1 cellular context compared by ENCODE assay signal in genomic region chr15:75903331-75904240, GRCh38.
TF ChIP-seq lines count a peak whose summit lies in the region.

TSS of gene FBXO22 (plus strand) at chr15:75903878. CDS start at chr15:75903964, 86 bp downstream.

TF ChIP-seq in K562, 482 proteins besides CTCF, POLR2A, EP300 and RAD21 (continued from another document and continues in another):
- TF ChIP-seq PBX2 (CRISPR knock-in tag; IDR thresholded peaks at IDR 0.05; ENCODE audit: low read depth), result no peak
- no peak for TF ChIP-seq PBX2 (tag; conservative IDR thresholded peaks at IDR 0.05; ENCODE audit: low read depth)
- no peak for TF ChIP-seq NBN (IDR thresholded peaks at IDR 0.05; ENCODE audit: low read depth)
- TF ChIP-seq POLR2G (IDR thresholded peaks at IDR 0.05; ENCODE audit: low read depth, low read length), result peak; percentile 97
- TF ChIP-seq NR2F6 (CRISPR knock-in tag; IDR thresholded peaks at IDR 0.05), result no peak
- no peak for TF ChIP-seq ZSCAN29 (IDR thresholded peaks at IDR 0.05)
- peak; percentile 78 for TF ChIP-seq ZBED1 (IDR thresholded peaks at IDR 0.05)
- no peak for TF ChIP-seq ZNF79 (CRISPR knock-in tag; IDR thresholded peaks at IDR 0.05; ENCODE audit: low read depth)
- no peak; the same call in 1 of the 2 replicates for TF ChIP-seq CAMTA2 (CRISPR knock-in tag; conservative IDR thresholded peaks at IDR 0.05)
- TF ChIP-seq PATZ1 (CRISPR knock-in tag; IDR thresholded peaks at IDR 0.05; ENCODE audit: borderline replicate concordance), result no peak
- no peak for TF ChIP-seq SP2 (IDR thresholded peaks at IDR 0.05; ENCODE audit: extremely low read depth, low read depth, low read length, poor library complexity, severe bottlenecking)
- TF ChIP-seq E2F6 (IDR thresholded peaks at IDR 0.05; ENCODE audit: borderline replicate concordance in 1 of 2, extremely low read depth in 1 of 2, insufficient read depth in 1 of 2, insufficient read length in 1 of 2, low read depth in 1 of 2, low read length in 1 of 2, poor library complexity in 1 of 2, severe bottlenecking in 1 of 2), result no peak
- TF ChIP-seq ZNF384 (IDR thresholded peaks at IDR 0.05; ENCODE audit: low read depth, low read length), result peak; percentile 52
- TF ChIP-seq ZNF431 (CRISPR knock-in tag; IDR thresholded peaks at IDR 0.05), result 0 out of 2 replicates have a peak, but pooled peaks have one; percentile 43
- no peak for TF ChIP-seq ASH1L (IDR thresholded peaks at IDR 0.05; ENCODE audit: borderline replicate concordance, low read depth, partially characterized antibody)
- 0 out of 2 replicates have a peak, but pooled peaks have one; percentile 18 for TF ChIP-seq TRIM28 (IDR thresholded peaks at IDR 0.05)
- no peak for TF ChIP-seq ZFP1 (CRISPR knock-in tag; IDR thresholded peaks at IDR 0.05)
- TF ChIP-seq RHOXF2B (CRISPR knock-in tag; conservative IDR thresholded peaks at IDR 0.05), result no peak
- TF ChIP-seq SFPQ (IDR thresholded peaks at IDR 0.05; ENCODE audit: low read depth, low read length), result no peak
- peak; percentile 78 for TF ChIP-seq HMGN3 (IDR thresholded peaks at IDR 0.05; ENCODE audit: borderline replicate concordance, extremely low read depth, insufficient read length, low read depth, low read length)
- no peak for TF ChIP-seq ZNF584 (CRISPR knock-in tag; IDR thresholded peaks at IDR 0.05; ENCODE audit: low read depth)
- peak in 1 of 2 experiments; percentile 58; a peak in 1 of 4 replicates for TF ChIP-seq ZMIZ1 (IDR thresholded peaks at IDR 0.05; ENCODE audit: low read depth in 2 of 2, low read length in 2 of 2)
- peak; percentile 50; the same call in 1 of the 2 replicates for TF ChIP-seq ERF (CRISPR knock-in tag; IDR thresholded peaks at IDR 0.05)
- TF ChIP-seq ZNF609 (CRISPR knock-in tag; IDR thresholded peaks at IDR 0.05; ENCODE audit: borderline replicate concordance), result peak; percentile 70; the same call in 1 of the 2 replicates
- TF ChIP-seq TCF15 (CRISPR knock-in tag; IDR thresholded peaks at IDR 0.05), result no peak
- TF ChIP-seq TEAD2 (tag; IDR thresholded peaks at IDR 0.05), result no peak
- TF ChIP-seq RBM15 (IDR thresholded peaks at IDR 0.05; ENCODE audit: insufficient read depth, low read length), result no peak
- TF ChIP-seq BMI1 (IDR thresholded peaks at IDR 0.05; ENCODE audit: low read length), result no peak
